ENCODE assay signal across 8 cellular contexts in the genomic region with DNA sequence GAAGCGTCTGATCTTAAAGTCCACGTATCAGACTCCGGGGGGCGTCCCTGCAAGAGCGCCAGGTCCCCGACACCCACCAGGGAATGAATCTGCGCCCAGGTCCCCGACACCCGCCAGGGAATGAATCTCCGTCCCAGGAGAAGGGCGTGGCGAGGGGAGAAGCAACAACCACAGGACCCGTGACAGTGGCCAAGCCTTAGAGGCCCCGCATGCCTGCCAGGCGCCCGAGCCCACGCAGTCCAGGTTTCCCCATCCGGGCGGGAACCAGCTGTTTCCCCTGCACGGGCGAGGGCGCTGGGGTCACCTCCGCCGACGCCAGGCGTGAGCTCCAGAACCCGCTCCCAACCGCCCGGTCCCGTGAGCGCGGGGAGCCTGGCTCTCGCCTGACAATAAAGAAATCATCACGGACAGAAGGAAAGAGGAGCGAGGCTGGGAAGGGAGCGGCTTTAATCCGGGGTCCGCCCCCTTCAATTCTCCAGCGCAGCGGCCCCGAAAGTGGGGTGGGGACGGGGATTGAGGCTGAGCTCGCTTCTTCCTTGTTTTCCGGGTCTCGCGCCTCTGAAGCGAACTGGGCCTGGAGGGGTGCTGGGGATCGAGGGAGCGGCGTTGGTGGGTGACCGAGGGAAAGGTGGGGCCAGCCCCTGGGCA. TPM values are rescaled to one million over a fixed set of nuclear protein-coding genes. Genes with fewer than 3 reads are reported as not detected.
DNase-seq lines count a peak whose midpoint lies in the region; ATAC-seq, FAIRE-seq and TF ChIP-seq lines count a peak whose summit lies in the region.

No MANE protein-coding gene starts in this region.

- TF ChIP-seq CTCF in AG04450 (IDR thresholded peaks at IDR 0.05; ENCODE audit: low read depth, low read length) (no peak), HCT116 (IDR thresholded peaks at IDR 0.05 in 2 of 3, conservative IDR thresholded peaks at IDR 0.05 in 1 of 3; ENCODE audit: borderline replicate concordance in 1 of 3, insufficient read depth in 1 of 3, low read depth in 2 of 3, low read length in 2 of 3) (no peak), brain microvascular endothelial cell (IDR thresholded peaks at IDR 0.05; ENCODE audit: low read depth, low read length, missing control alignments) (no peak), HepG2 (CRISPR knock-in tag; IDR thresholded peaks at IDR 0.05) (no peak), thyroid gland (IDR thresholded peaks at IDR 0.05) (no peak)

- POLR2A ChIA-PET in AG04450 (lab: Yijun Ruan, JAX): interaction anchor here (0.6 to 1.9 kb wide), 2 partner anchors 29 to 47 kb away, joined by 3 to 10 read pairs; partner anchors contain the start of gene BMS1
- POLR2A ChIA-PET in HCT116 (lab: Charles Lee): interaction anchor here (1.1 to 2.4 kb wide), 2 partner anchors 9 to 30 kb away, joined by 3 to 12 read pairs; partner anchors contain the start of gene BMS1
- POLR2A ChIA-PET in HepG2 (lab: Yijun Ruan, JAX): no interaction called here

- H4K20me1 ChIP-seq in HCT116 (ENCODE audit: insufficient read depth) (no peaks in the 10 kb centered on the region), HepG2 (ENCODE audit: insufficient read depth, low read length) (no peaks in the 10 kb centered on the region)

- peaks cover 8 to 29% of the 10 kb centered on the region in 2 experiments for H3K4me1 ChIP-seq in HCT116 (ENCODE audit: control insufficient read depth in 1 of 2, insufficient read depth in 2 of 2, low read length in 2 of 2)
- no peaks in the 10 kb centered on the region for H3K4me1 ChIP-seq in HepG2 (ENCODE audit: insufficient read depth, low read length)
- H3K4me1 ChIP-seq in thyroid gland: peaks cover 10 to 12% of the 10 kb centered on the region in 2 donors
- H3K4me1 ChIP-seq in small intestine (ENCODE audit: control insufficient read depth in 2 of 2, insufficient read depth in 1 of 2, low read depth in 1 of 2, low read length in 1 of 2): no peaks in the 10 kb centered on the region

- CTCF ChIA-PET in AG04450 (lab: Charles Lee) (interaction anchor here (0.5 to 2.4 kb wide), 7 partner anchors 11 to 352 kb away, joined by 3 to 15 read pairs (median 5); partner anchors contain the start of gene BMS1), HCT116 (lab: Charles Lee) (interaction anchor here (0.8 to 2.0 kb wide), 8 partner anchors 9 to 326 kb away, joined by 3 to 13 read pairs (median 5); partner anchors contain the start of gene BMS1), HepG2 (lab: Yijun Ruan, JAX; ENCODE audit: low intra/inter-chr PET ratio, low total read pairs) (no interaction called here)

- H2AFZ ChIP-seq in HCT116 (ENCODE audit: low read depth, low read length, poor library complexity, severe bottlenecking) (peak overlapping the region; percentile 66), HepG2 (ENCODE audit: low read length) (no peak overlapping the region)

- DNase-seq in AG04450 (ENCODE audit: low read depth, low spot score): no peak
- no peak for DNase-seq in HCT116 (ENCODE audit: low read depth, low spot score)
- DNase-seq in brain microvascular endothelial cell: no peak
- DNase-seq in HepG2 (ENCODE audit: low spot score): no peak
- peak in 1 of 2 donors; percentile 41 for DNase-seq in thyroid gland
- DNase-seq in amygdala (lab: John Stamatoyannopoulos, UW): no peak
- DNase-seq in small intestine: no peak

- H3K79me2 ChIP-seq in HCT116 (ENCODE audit: insufficient read depth, low read length) (no peaks in the 10 kb centered on the region), HepG2 (ENCODE audit: insufficient read depth, low read length) (no peaks in the 10 kb centered on the region)

- BruUV-seq in HCT116 (replicated peaks; lab: Mats Ljungman, UMichigan) (no TSS peak), HepG2 (replicated peaks; lab: Mats Ljungman, UMichigan) (no TSS peak)

- peaks cover 12% of the 10 kb centered on the region; the same call in 1 of the 2 replicates for H3K9me3 ChIP-seq in AG04450 (ENCODE audit: control insufficient read depth, insufficient read depth, low read length)
- no peaks in the 10 kb centered on the region for H3K9me3 ChIP-seq in HCT116 (ENCODE audit: control insufficient read depth in 1 of 2, insufficient read depth in 1 of 2, low read depth in 1 of 2, low read length in 2 of 2)
- no peaks in the 10 kb centered on the region for H3K9me3 ChIP-seq in HepG2 (ENCODE audit: low read length)
- H3K9me3 ChIP-seq in thyroid gland: no peaks in the 10 kb centered on the region
- H3K9me3 ChIP-seq in small intestine (ENCODE audit: control insufficient read depth, low read depth): no peaks in the 10 kb centered on the region

- intact Hi-C loops in HCT116 (cut with micrococcal nuclease): loop anchor here (1.0 to 5.0 kb wide), 4 partner anchors 29 to 351 kb away; partner anchors contain the start of genes BMS1 and ZNF33B
- intact Hi-C loops in HepG2 (cut with micrococcal nuclease; ENCODE audit: unreplicated experiment): no loop called here
- intact Hi-C loops in thyroid gland (cut with DNase I): loop anchor here (10.0 kb wide), 1 partner anchor 351 kb away; no protein-coding TSS in a partner anchor

- H3K27me3 ChIP-seq in AG04450 (ENCODE audit: control insufficient read depth, insufficient read depth, low read length) (peaks cover 37% of the 10 kb centered on the region), HCT116 (ENCODE audit: insufficient read depth, low read length) (no peaks in the 10 kb centered on the region), brain microvascular endothelial cell (replicated peaks) (peaks cover 24% of the 10 kb centered on the region), HepG2 (ENCODE audit: control insufficient read depth in 1 of 2, insufficient read depth in 2 of 2, low read length in 2 of 2) (peaks cover 1 to 32% of the 10 kb centered on the region in 2 experiments; a peak in 4 of 5 replicates), thyroid gland (no peaks in the 10 kb centered on the region), small intestine (ENCODE audit: control insufficient read depth in 2 of 2, insufficient read depth in 2 of 2, low read length in 2 of 2) (peaks cover 0 to 27% of the 10 kb centered on the region in 2 donors)

- TF ChIP-seq RAD21 in HCT116 (IDR thresholded peaks at IDR 0.05; ENCODE audit: low read depth): no peak
- TF ChIP-seq RAD21 in HepG2 (CRISPR knock-in tag; IDR thresholded peaks at IDR 0.05): no peak

- no peaks in the 10 kb centered on the region for H3K9me2 ChIP-seq in HCT116 (ENCODE audit: insufficient read depth)

- H3K9ac ChIP-seq in HCT116 (ENCODE audit: low read length) (peak overlapping the region; percentile 60), HepG2 (ENCODE audit: insufficient read depth, low read depth, low read length) (no peak overlapping the region)

- TF ChIP-seq POLR2A in HCT116 (IDR thresholded peaks at IDR 0.05; ENCODE audit: borderline replicate concordance, extremely low read depth, insufficient read depth, insufficient read length): no peak
- TF ChIP-seq POLR2A in HepG2 (IDR thresholded peaks at IDR 0.05; ENCODE audit: insufficient read depth in 1 of 2, low read depth in 2 of 2, low read length in 2 of 2): no peak
- no peak for TF ChIP-seq POLR2A in thyroid gland (IDR thresholded peaks at IDR 0.05)

- FAIRE-seq in HepG2 (lab: Jason Lieb, UNC): no peak
- FAIRE-seq in small intestine (lab: Jason Lieb, UNC): no peak

- peak overlapping the region; percentile 47 for H3K4me3 ChIP-seq in AG04450 (ENCODE audit: low read depth, low read length)
- peak overlapping the region; percentile 59 to 68 for H3K4me3 ChIP-seq in HCT116 (replicated peaks in 1 of 2; ENCODE audit: low read depth in 1 of 2, low read length in 2 of 2)
- peak overlapping the region; percentile 36 for H3K4me3 ChIP-seq in brain microvascular endothelial cell (ENCODE audit: low read depth, low read length)
- peak overlapping the region in 1 of 3 experiments; percentile 54; a peak in 1 of 6 replicates for H3K4me3 ChIP-seq in HepG2 (replicated peaks in 1 of 3; ENCODE audit: insufficient read depth in 1 of 3, low read depth in 2 of 3, low read length in 3 of 3)
- H3K4me3 ChIP-seq in thyroid gland (replicated peaks in 1 of 3): peak overlapping the region; percentile 10 to 55 (median 47)
- H3K4me3 ChIP-seq in small intestine (ENCODE audit: low read depth in 1 of 2, low read length in 2 of 2): peak overlapping the region in 1 of 2 donors; percentile 50

- H3K4me2 ChIP-seq in HCT116 (ENCODE audit: low read length) (peak overlapping the region; percentile 98), HepG2 (ENCODE audit: low read depth, low read length) (peak overlapping the region; percentile 51; the same call in 1 of the 2 replicates)

- WGBS in HepG2 (ENCODE audit: low lambda C conversion rate): 75% methylated on average over 22 of the region's 51 CpGs
- 0 to 3% methylated on average over 13 to 31 of the region's 51 CpGs for WGBS in thyroid gland, 2 donors
- 0 to 1% (median 1%) methylated on average over 43 to 51 of the region's 51 CpGs for WGBS in small intestine, 3 donors

- in situ Hi-C loops in brain microvascular endothelial cell (cut with HindIII; ENCODE audit: low pct_ligation_motif_present, low sequenced_read_pairs): no loop called here
- in situ Hi-C loops in HepG2 (cut with HindIII; ENCODE audit: extremely low pct_ligation_motif_present, low pct_unique_long_range_greater_than_20kb): no loop called here

- H3K36me3 ChIP-seq in HCT116 (ENCODE audit: control insufficient read depth in 1 of 2, insufficient read depth in 2 of 2, low read length in 2 of 2) (no peaks in the 10 kb centered on the region), brain microvascular endothelial cell (replicated peaks) (no peaks in the 10 kb centered on the region), HepG2 (replicated peaks in 1 of 2; ENCODE audit: control insufficient read depth in 1 of 2, insufficient read depth in 2 of 2, low read length in 2 of 2) (no peaks in the 10 kb centered on the region), thyroid gland (no peaks in the 10 kb centered on the region), small intestine (ENCODE audit: control insufficient read depth in 2 of 2, insufficient read depth in 2 of 2, low read length in 2 of 2) (no peaks in the 10 kb centered on the region)

- RAD21 ChIA-PET in HCT116 (lab: Charles Lee; ENCODE audit: low non-redundant PET in 1 of 2, low total read pairs in 2 of 2, uncharacterized antibody in 2 of 2, unreplicated experiment in 2 of 2): interaction anchor here in 1 of 2 experiments (2.0 kb wide), 1 partner anchor 30 kb away, joined by 4 read pairs; no protein-coding TSS in a partner anchor

- H3K27ac ChIP-seq in AG04450 (ENCODE audit: low read depth, low read length) (no peak overlapping the region), HCT116 (ENCODE audit: low read depth, low read length) (peak overlapping the region; percentile 63; the same call in 1 of the 2 replicates), brain microvascular endothelial cell (no peak overlapping the region), HepG2 (ENCODE audit: extremely low read length, insufficient read depth, low read length) (no peak overlapping the region), thyroid gland (peak overlapping the region in 2 of 3 donors; percentile 52 to 77), small intestine (ENCODE audit: low read depth in 1 of 2, low read length in 1 of 2) (no peak overlapping the region)

- ATAC-seq in HCT116 (peak; percentile 39), HepG2 (no peak), HG03520 (IDR thresholded peaks at IDR 0.05; ENCODE audit: unreplicated experiment) (no peak)

- no peak for TF ChIP-seq EP300 in HepG2 (IDR thresholded peaks at IDR 0.05; ENCODE audit: low read depth in 2 of 2, low read length in 2 of 2)
- no peak for TF ChIP-seq EP300 in HepG2 (CRISPR knock-in tag; IDR thresholded peaks at IDR 0.05; ENCODE audit: borderline replicate concordance)

RNA-seq across cellular contexts. Expression of gene BMS1, which starts 29.0 kb away (rescaled TPM):
- polyA plus RNA-seq in AG04450 (2011; rRNA removed): 7.4 and 8.8 TPM in 2 replicates
- polyA minus RNA-seq in AG04450 (2011; rRNA and poly(A)+ RNA removed): 8.9 and 10.3 TPM in 2 replicates
- total RNA-seq in HCT116 (2021; ENCODE audit: unreplicated experiment): 40.0 TPM
- 21.7 and 25.5 TPM in 2 replicates for polyA plus RNA-seq in HCT116 (2012)
- 25.2 and 41.1 TPM in 2 replicates for total RNA-seq in HepG2 (2016; rRNA removed; fragmentation: Illumina TruSeq; extraction: Trizol)
- 1.7 and 2.0 TPM in 2 replicates for total RNA-seq in HepG2 (2016; cell fraction: cytosol; rRNA removed; fragmentation: Illumina TruSeq; extraction: Trizol; ENCODE audit: low read depth)
- 25.2 and 40.3 TPM in 2 replicates for total RNA-seq in HepG2 (2016; cell fraction: insoluble cytoplasmic fraction; rRNA removed; fragmentation: Illumina TruSeq; extraction: Trizol)
- 4.9 TPM in 2 replicates for total RNA-seq in HepG2 (2016; cell fraction: membrane; rRNA removed; fragmentation: Illumina TruSeq; extraction: Trizol)
- total RNA-seq in HepG2 (2016; cell fraction: nucleus; rRNA removed; fragmentation: Illumina TruSeq; extraction: Trizol): 21.4 and 22.2 TPM in 2 replicates
- polyA plus RNA-seq in HepG2 (2011; rRNA removed): 3.8 and 3.9 TPM in 2 replicates
- polyA plus RNA-seq in HepG2 (2011; cell fraction: cytosol; rRNA removed): 2.2 and 3.1 TPM in 2 replicates
- polyA plus RNA-seq in HepG2 (2011; cell fraction: nucleus; rRNA removed): 4.1 and 5.5 TPM in 2 replicates
- 12.4 and 14.5 TPM in 2 replicates for polyA plus RNA-seq in HepG2 (2012)
- polyA plus RNA-seq in HepG2 (2016; cell fraction: cytosol; fragmentation: Illumina TruSeq; extraction: Trizol; ENCODE audit: low read depth): 0.86 and 0.88 TPM in 2 replicates
- 30.1 and 30.6 TPM in 2 replicates for polyA plus RNA-seq in HepG2 (2016; cell fraction: insoluble cytoplasmic fraction; fragmentation: Illumina TruSeq; extraction: Trizol; ENCODE audit: low read depth)
- 1.6 and 2.0 TPM in 2 replicates for polyA plus RNA-seq in HepG2 (2016; cell fraction: membrane; fragmentation: Illumina TruSeq; extraction: Trizol; ENCODE audit: low read depth)
- polyA plus RNA-seq in HepG2 (2016; cell fraction: nucleus; fragmentation: Illumina TruSeq; extraction: Trizol; ENCODE audit: insufficient read depth, low read depth): 23.1 and 25.2 TPM in 2 replicates
- 3.3 and 6.8 TPM in 2 replicates for polyA minus RNA-seq in HepG2 (2011; rRNA and poly(A)+ RNA removed; ENCODE audit: low replicate concordance)
- polyA minus RNA-seq in HepG2 (2011; cell fraction: cytosol; rRNA and poly(A)+ RNA removed): 7.6 TPM in 2 replicates
- polyA minus RNA-seq in HepG2 (2011; cell fraction: nucleus; rRNA and poly(A)+ RNA removed): 13.9 and 16.9 TPM in 2 replicates
- total RNA-seq in thyroid gland: 10 to 100 TPM; 12.6 to 19.1 (median 15.8) TPM
- polyA plus RNA-seq in small intestine: 10 to 100 TPM in 1 of 3 donors, 1 to 10 TPM in 2; 6.8 to 10.6 (median 7.4) TPM

Comparison
In these comparisons a context has a peak if more than half of its experiments do, and no peak if none do; other contexts are left out.
1. H3K27ac ChIP-seq: peak in HCT116 (single experiment) and thyroid gland (2 of 3); none in AG04450 (single experiment), brain microvascular endothelial cell (single experiment), HepG2 (single experiment) and small intestine (0 of 2).